Comparison of ENCODE assay signal across 11 cellular contexts in genomic region chr2:136281281-136282117, GRCh38.
DNase-seq lines count a peak whose midpoint lies in the region; ATAC-seq and TF ChIP-seq lines count a peak whose summit lies in the region.
"Had no signal": no experiment of that assay in that cellular context is flagged by ENCODE, and none has a peak within 500 bp of the region (broad histone marks: within the 10 kb centered on the region; RNA-seq: fewer than 3 reads in every experiment).

No MANE protein-coding gene starts in this region.

- no peak overlapping the region for H3K27ac ChIP-seq in BLaER1 treated with 17β-estradiol and CSF1 and Interleukin-3, amounts not matched to agents 10 nM and 100 nM
- H3K27ac ChIP-seq in gastrocnemius medialis: no peak overlapping the region
- H3K27ac ChIP-seq in aorta (ENCODE audit: low read depth in 1 of 2, low read length in 2 of 2): no peak overlapping the region
- H3K27ac ChIP-seq: C4-2B, SK-N-MC had no signal

- intact Hi-C loops in mucosa of descending colon (cut with DNase I, micrococcal nuclease): no loop called here
- intact Hi-C loops in gastrocnemius medialis (cut with DNase I; ENCODE audit: low total_unique reads): no loop called here
- intact Hi-C loops in aorta (cut with DNase I): no loop called here

- H3K4me3 ChIP-seq in BLaER1 treated with 17β-estradiol and CSF1 and Interleukin-3, amounts not matched to agents 10 nM and 100 nM: no peak overlapping the region
- H3K4me3 ChIP-seq in mucosa of descending colon (no peak overlapping the region), gastrocnemius medialis (no peak overlapping the region), aorta (ENCODE audit: low read length in 2 of 2) (no peak overlapping the region)
- H3K4me3 ChIP-seq: SK-N-MC had no signal

- peak overlapping the region in 6 of 11 experiments; percentile 8 to 49 (median 16); a peak in 9 of 22 replicates for H3K4me2 ChIP-seq in BLaER1 treated with 17β-estradiol and CSF1 and Interleukin-3, amounts not matched to agents 10 nM and 100 nM

- in situ Hi-C loops in gastrocnemius medialis (cut with MboI; ENCODE audit: low sequenced_read_pairs in 4 of 4): no loop called here

- no peaks in the 10 kb centered on the region for H3K36me3 ChIP-seq in BLaER1 treated with 17β-estradiol and CSF1 and Interleukin-3, amounts not matched to agents 10 nM and 100 nM
- no peaks in the 10 kb centered on the region for H3K36me3 ChIP-seq in mucosa of descending colon (ENCODE audit: low read depth)
- H3K36me3 ChIP-seq in gastrocnemius medialis: no peaks in the 10 kb centered on the region
- no peaks in the 10 kb centered on the region for H3K36me3 ChIP-seq in aorta (ENCODE audit: control insufficient read depth in 1 of 2, insufficient read depth in 2 of 2, low read length in 1 of 2)

- H3K9ac ChIP-seq in BLaER1 treated with 17β-estradiol and CSF1 and Interleukin-3, amounts not matched to agents 10 nM and 100 nM: no peak overlapping the region

- no peaks in the 10 kb centered on the region for H3K27me3 ChIP-seq in BLaER1 treated with 17β-estradiol and CSF1 and Interleukin-3, amounts not matched to agents 10 nM and 100 nM
- H3K27me3 ChIP-seq in gastrocnemius medialis (no peaks in the 10 kb centered on the region), aorta (ENCODE audit: control insufficient read depth in 1 of 2, insufficient read depth in 2 of 2, low read length in 1 of 2) (no peaks in the 10 kb centered on the region)

- TF ChIP-seq POLR2A in gastrocnemius medialis (IDR thresholded peaks at IDR 0.05): no peak

- H4K20me1 ChIP-seq in BLaER1 treated with 17β-estradiol and CSF1 and Interleukin-3, amounts not matched to agents 10 nM and 100 nM: no peaks in the 10 kb centered on the region

- peaks cover 0 to 12% (median 0%) of the 10 kb centered on the region in 11 experiments; a peak in 3 of 22 replicates for H3K9me3 ChIP-seq in BLaER1 treated with 17β-estradiol and CSF1 and Interleukin-3, amounts not matched to agents 10 nM and 100 nM (replicated peaks in 1 of 11)
- H3K9me3 ChIP-seq in mucosa of descending colon (no peaks in the 10 kb centered on the region), gastrocnemius medialis (no peaks in the 10 kb centered on the region), aorta (ENCODE audit: control insufficient read depth, low read length) (no peaks in the 10 kb centered on the region)

- DNase-seq in activated CD8-positive, alpha-beta memory T cell treated with anti-CD3 and anti-CD28 coated beads, Interleukin-2, amount 50 U/mL, for 1 hour (ENCODE audit: extremely low read depth): peak; percentile 47
- no peak for DNase-seq in mucosa of descending colon
- no peak for DNase-seq in NCI-H446 (lab: John Stamatoyannopoulos, UW)
- no peak for DNase-seq in gastrocnemius medialis
- DNase-seq in aorta: no peak
- DNase-seq: left colon had no signal

- peak; percentile 35 for ATAC-seq in HG02852 (IDR thresholded peaks at IDR 0.05; ENCODE audit: unreplicated experiment)
- peak; percentile 39 for ATAC-seq in mucosa of descending colon
- no peak for ATAC-seq in GM21526 (IDR thresholded peaks at IDR 0.05; ENCODE audit: low FRiP score, unreplicated experiment)
- ATAC-seq in gastrocnemius medialis: no peak
- no peak for ATAC-seq in aorta (ENCODE audit: low FRiP score)
- ATAC-seq: left colon had no signal

- 67 to 72% methylated on average over 17 of the region's 17 CpGs for WGBS in aorta, 2 donors

- TF ChIP-seq CTCF in mucosa of descending colon (IDR thresholded peaks at IDR 0.05) (no peak), gastrocnemius medialis (IDR thresholded peaks at IDR 0.05 in 4 of 5, conservative IDR thresholded peaks at IDR 0.05 in 1 of 5) (no peak)

- H3K4me1 ChIP-seq in BLaER1 treated with 17β-estradiol and CSF1 and Interleukin-3, amounts not matched to agents 10 nM and 100 nM: peaks cover 0 to 35% (median 14%) of the 10 kb centered on the region in 10 experiments; a peak in 12 of 20 replicates
- H3K4me1 ChIP-seq in mucosa of descending colon (ENCODE audit: low read depth) (no peaks in the 10 kb centered on the region), gastrocnemius medialis (no peaks in the 10 kb centered on the region), aorta (ENCODE audit: control insufficient read depth in 1 of 2, insufficient read depth in 2 of 2, low read length in 2 of 2) (no peaks in the 10 kb centered on the region)

Comparison
In these comparisons a context has a peak if more than half of its experiments do, and no peak if none do; other contexts are left out.
1. ATAC-seq: peak in HG02852 (single experiment) and mucosa of descending colon (single experiment); none in GM21526 (single experiment), gastrocnemius medialis (0 of 2) and aorta (single experiment).